Comparison of ENCODE assay signal across 18 cellular contexts in the genomic region with DNA sequence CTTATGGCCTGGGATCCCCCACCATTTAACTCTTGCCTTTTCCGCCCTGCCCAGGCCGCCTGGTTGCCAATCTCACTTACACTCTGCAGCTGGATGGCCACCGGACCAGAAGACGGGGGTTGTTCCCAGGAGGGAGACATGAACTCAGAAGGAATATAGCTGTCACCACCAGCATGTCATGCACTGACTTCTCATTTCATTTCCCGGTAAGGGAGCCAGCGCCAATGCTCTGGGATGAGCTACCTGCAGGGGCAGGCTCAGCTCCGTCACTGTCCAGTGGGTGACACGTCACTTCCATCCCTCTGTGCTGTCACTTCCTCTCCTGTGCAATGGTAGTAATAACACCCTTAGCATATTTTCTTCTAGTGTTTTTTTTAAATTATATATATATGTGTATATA. TPM values are rescaled to one million over a fixed set of nuclear protein-coding genes. Genes with fewer than 3 reads are reported as not detected.
DNase-seq lines count a peak whose midpoint lies in the region; ATAC-seq, FAIRE-seq and TF ChIP-seq lines count a peak whose summit lies in the region.
"Had no signal": no experiment of that assay in that cellular context is flagged by ENCODE, and none has a peak within 500 bp of the region (broad histone marks: within the 10 kb centered on the region; RNA-seq: fewer than 3 reads in every experiment).

No MANE protein-coding gene starts in this region.

- in situ Hi-C loops in HepG2 (cut with HindIII; ENCODE audit: extremely low pct_ligation_motif_present, low pct_unique_long_range_greater_than_20kb), result no loop called here

- H3K27me3 ChIP-seq in HepG2 (ENCODE audit: control insufficient read depth in 1 of 2, insufficient read depth in 2 of 2, low read length in 2 of 2) (no peaks in the 10 kb centered on the region; a peak in 1 of 5 replicates), right lobe of liver (no peaks in the 10 kb centered on the region)
- H3K27me3 ChIP-seq: neutrophil had no signal

- H2AFZ ChIP-seq in HepG2 (ENCODE audit: low read length), result no peak overlapping the region

- no peaks in the 10 kb centered on the region for H4K20me1 ChIP-seq in HepG2 (ENCODE audit: insufficient read depth, low read length)

- TF ChIP-seq RAD21 in HepG2 (CRISPR knock-in tag; IDR thresholded peaks at IDR 0.05), result no peak

- H3K27ac ChIP-seq in HepG2 (ENCODE audit: extremely low read length, insufficient read depth, low read length) (no peak overlapping the region), right lobe of liver (no peak overlapping the region)
- H3K27ac ChIP-seq: neutrophil had no signal

- WGBS in HepG2 (ENCODE audit: low lambda C conversion rate), result 76% methylated on average over 8 of the region's 8 CpGs
- 85% methylated on average over 8 of the region's 8 CpGs for WGBS in right lobe of liver (ENCODE audit: insufficient coverage, low coverage, low lambda C conversion rate, missing lambda C conversion rate)

- CTCF ChIA-PET in HepG2 (lab: Yijun Ruan, JAX; ENCODE audit: low intra/inter-chr PET ratio, low total read pairs), result no interaction called here

- H3K4me3 ChIP-seq in HepG2 (replicated peaks in 1 of 3; ENCODE audit: insufficient read depth in 1 of 3, low read depth in 2 of 3, low read length in 3 of 3) (peak overlapping the region in 1 of 3 experiments; percentile 34; a peak in 2 of 6 replicates), right lobe of liver (no peak overlapping the region), fibroblast of mammary gland (ENCODE audit: control insufficient read depth, low read depth, low read length) (peak overlapping the region; percentile 40)

- no TSS peak for BruUV-seq in HepG2 (replicated peaks; lab: Mats Ljungman, UMichigan)

- POLR2A ChIA-PET in HepG2 (lab: Yijun Ruan, JAX), result no interaction called here

- H3K9me3 ChIP-seq in HepG2 (ENCODE audit: low read length) (no peaks in the 10 kb centered on the region), right lobe of liver (no peaks in the 10 kb centered on the region)
- H3K9me3 ChIP-seq: neutrophil had no signal

- H3K36me3 ChIP-seq in HepG2 (replicated peaks in 1 of 2; ENCODE audit: control insufficient read depth in 1 of 2, insufficient read depth in 2 of 2, low read length in 2 of 2) (no peaks in the 10 kb centered on the region), right lobe of liver (peaks cover 0 to 6% (median 0%) of the 10 kb centered on the region in 4 donors)

- DNase-seq in HepG2 (ENCODE audit: low spot score), result no peak
- no peak for DNase-seq in right lobe of liver
- DNase-seq in SK-N-DZ (ENCODE audit: low spot score), result peak; percentile 61
- DNase-seq in fibroblast of mammary gland (ENCODE audit: low read depth), result peak; percentile 22
- no peak for DNase-seq in activated gamma-delta T cell (lab: John Stamatoyannopoulos, UW)
- DNase-seq: activated effector memory CD4-positive, alpha-beta T cell treated with anti-CD3 and anti-CD28 coated beads, Interleukin-2, amount 50 U/mL, for 16 hours; anterior cingulate cortex; central memory CD4-positive, alpha-beta T cell; effector CD8-positive, alpha-beta T cell; EL; NCI-H2171; NCI-H69; stimulated activated CD4-positive, alpha-beta T cell treated with anti-CD3 and anti-CD28 coated beads, Interleukin-15, amount 100 ng/mL, for 24 hours; T-helper 17 cell had no signal

- no peak for TF ChIP-seq CTCF in HepG2 (CRISPR knock-in tag; IDR thresholded peaks at IDR 0.05)
- no peak for TF ChIP-seq CTCF in right lobe of liver (IDR thresholded peaks at IDR 0.05)
- no peak for TF ChIP-seq CTCF in fibroblast of mammary gland (conservative IDR thresholded peaks at IDR 0.05; ENCODE audit: control insufficient read depth, insufficient read depth, low read depth, low read length)

- peak overlapping the region; percentile 35 for H3K4me2 ChIP-seq in HepG2 (ENCODE audit: low read depth, low read length)

- H3K79me2 ChIP-seq in HepG2 (ENCODE audit: insufficient read depth, low read length), result no peaks in the 10 kb centered on the region

- TF ChIP-seq EP300 in HepG2 (IDR thresholded peaks at IDR 0.05; ENCODE audit: low read depth in 2 of 2, low read length in 2 of 2), result no peak
- no peak for TF ChIP-seq EP300 in HepG2 (CRISPR knock-in tag; IDR thresholded peaks at IDR 0.05; ENCODE audit: borderline replicate concordance)

- intact Hi-C loops in HepG2 (cut with micrococcal nuclease; ENCODE audit: unreplicated experiment) (no loop called here), right lobe of liver (cut with DNase I) (no loop called here)

- H3K9ac ChIP-seq in HepG2 (ENCODE audit: insufficient read depth, low read depth, low read length), result no peak overlapping the region

- FAIRE-seq in HepG2 (lab: Jason Lieb, UNC), result no peak
- FAIRE-seq: GM18507 had no signal

- no peaks in the 10 kb centered on the region for H3K4me1 ChIP-seq in HepG2 (ENCODE audit: insufficient read depth, low read length)
- H3K4me1 ChIP-seq in right lobe of liver, result no peaks in the 10 kb centered on the region

- no peak for TF ChIP-seq POLR2A in HepG2 (IDR thresholded peaks at IDR 0.05; ENCODE audit: insufficient read depth in 1 of 2, low read depth in 2 of 2, low read length in 2 of 2)
- no peak for TF ChIP-seq POLR2A in right lobe of liver (IDR thresholded peaks at IDR 0.05)

- ATAC-seq in HepG2 (peak; percentile 67), right lobe of liver (no peak), HG02759 (IDR thresholded peaks at IDR 0.05; ENCODE audit: unreplicated experiment) (no peak), GM19328 (IDR thresholded peaks at IDR 0.05; ENCODE audit: unreplicated experiment) (no peak)
- ATAC-seq: T-helper 17 cell had no signal

RNA-seq across cellular contexts. Expression of a gene that starts 26.7 kb away (rescaled TPM):
- total RNA-seq in HepG2 (2016; rRNA removed; fragmentation: Illumina TruSeq; extraction: Trizol), result 0.51 and 0.86 TPM in 2 replicates
- not detected in 2 replicates for total RNA-seq in HepG2 (2016; cell fraction: cytosol; rRNA removed; fragmentation: Illumina TruSeq; extraction: Trizol; ENCODE audit: low read depth)
- 0.64 and 0.87 TPM in 2 replicates for total RNA-seq in HepG2 (2016; cell fraction: insoluble cytoplasmic fraction; rRNA removed; fragmentation: Illumina TruSeq; extraction: Trizol)
- total RNA-seq in HepG2 (2016; cell fraction: membrane; rRNA removed; fragmentation: Illumina TruSeq; extraction: Trizol), result 0.07 and 0.37 TPM in 2 replicates
- total RNA-seq in HepG2 (2016; cell fraction: nucleus; rRNA removed; fragmentation: Illumina TruSeq; extraction: Trizol), result 0.25 and 0.41 TPM in 2 replicates
- polyA plus RNA-seq in HepG2 (2011; rRNA removed), result 1.2 TPM in 2 replicates
- 0.68 and 0.87 TPM in 2 replicates for polyA plus RNA-seq in HepG2 (2011; cell fraction: cytosol; rRNA removed)
- polyA plus RNA-seq in HepG2 (2011; cell fraction: nucleus; rRNA removed), result 2.5 and 3.3 TPM in 2 replicates
- 1.2 and 4.8 TPM in 2 replicates for polyA plus RNA-seq in HepG2 (2012)
- polyA plus RNA-seq in HepG2 (2016; cell fraction: cytosol; fragmentation: Illumina TruSeq; extraction: Trizol; ENCODE audit: low read depth), result not detected in 2 replicates
- polyA plus RNA-seq in HepG2 (2016; cell fraction: insoluble cytoplasmic fraction; fragmentation: Illumina TruSeq; extraction: Trizol; ENCODE audit: low read depth), result 0.24 and 0.47 TPM in 2 replicates
- polyA plus RNA-seq in HepG2 (2016; cell fraction: membrane; fragmentation: Illumina TruSeq; extraction: Trizol; ENCODE audit: low read depth), result 0.11 and 0.35 TPM in 2 replicates
- polyA plus RNA-seq in HepG2 (2016; cell fraction: nucleus; fragmentation: Illumina TruSeq; extraction: Trizol; ENCODE audit: insufficient read depth, low read depth), result 0.37 and 0.96 TPM in 2 replicates
- 0.16 and 1.6 TPM in 2 replicates for polyA minus RNA-seq in HepG2 (2011; rRNA and poly(A)+ RNA removed; ENCODE audit: low replicate concordance)
- polyA minus RNA-seq in HepG2 (2011; cell fraction: cytosol; rRNA and poly(A)+ RNA removed), result 0.40 and 1.1 TPM in 2 replicates
- polyA minus RNA-seq in HepG2 (2011; cell fraction: nucleus; rRNA and poly(A)+ RNA removed), result 1.4 and 3.9 TPM in 2 replicates
- 10 to 100 TPM in 4 of 6 experiments, 1 to 10 TPM in 2; 7.3 to 12.4 (median 10.2) TPM for total RNA-seq in right lobe of liver
- not detected in 2 replicates for polyA plus RNA-seq in SK-N-DZ (2014; cell fraction: cytosol; rRNA removed)
- 0.14 TPM in 1 of 2 replicates, not detected in the other for polyA plus RNA-seq in SK-N-DZ (2014; cell fraction: nucleus; rRNA removed)

RNA-seq across cellular contexts. Expression of a gene that starts 27.1 kb away (rescaled TPM):
- total RNA-seq in HepG2 (2016; rRNA removed; fragmentation: Illumina TruSeq; extraction: Trizol), result 26.6 and 34.4 TPM in 2 replicates
- 6.1 and 6.9 TPM in 2 replicates for total RNA-seq in HepG2 (2016; cell fraction: cytosol; rRNA removed; fragmentation: Illumina TruSeq; extraction: Trizol; ENCODE audit: low read depth)
- 23.0 and 34.5 TPM in 2 replicates for total RNA-seq in HepG2 (2016; cell fraction: insoluble cytoplasmic fraction; rRNA removed; fragmentation: Illumina TruSeq; extraction: Trizol)
- 19.9 and 22.9 TPM in 2 replicates for total RNA-seq in HepG2 (2016; cell fraction: membrane; rRNA removed; fragmentation: Illumina TruSeq; extraction: Trizol)
- 17.6 and 18.7 TPM in 2 replicates for total RNA-seq in HepG2 (2016; cell fraction: nucleus; rRNA removed; fragmentation: Illumina TruSeq; extraction: Trizol)
- polyA plus RNA-seq in HepG2 (2011; rRNA removed), result 26.7 and 40.0 TPM in 2 replicates
- 22.2 and 36.8 TPM in 2 replicates for polyA plus RNA-seq in HepG2 (2011; cell fraction: cytosol; rRNA removed)
- polyA plus RNA-seq in HepG2 (2011; cell fraction: nucleus; rRNA removed), result 67.1 and 79.3 TPM in 2 replicates
- polyA plus RNA-seq in HepG2 (2012), result 22.9 and 30.0 TPM in 2 replicates
- 6.4 and 7.1 TPM in 2 replicates for polyA plus RNA-seq in HepG2 (2016; cell fraction: cytosol; fragmentation: Illumina TruSeq; extraction: Trizol; ENCODE audit: low read depth)
- polyA plus RNA-seq in HepG2 (2016; cell fraction: insoluble cytoplasmic fraction; fragmentation: Illumina TruSeq; extraction: Trizol; ENCODE audit: low read depth), result 32.0 and 39.1 TPM in 2 replicates
- 19.7 and 20.2 TPM in 2 replicates for polyA plus RNA-seq in HepG2 (2016; cell fraction: membrane; fragmentation: Illumina TruSeq; extraction: Trizol; ENCODE audit: low read depth)
- polyA plus RNA-seq in HepG2 (2016; cell fraction: nucleus; fragmentation: Illumina TruSeq; extraction: Trizol; ENCODE audit: insufficient read depth, low read depth), result 50.4 and 51.1 TPM in 2 replicates
- polyA minus RNA-seq in HepG2 (2011; rRNA and poly(A)+ RNA removed; ENCODE audit: low replicate concordance), result 11.8 and 40.3 TPM in 2 replicates
- polyA minus RNA-seq in HepG2 (2011; cell fraction: cytosol; rRNA and poly(A)+ RNA removed), result 18.5 and 21.5 TPM in 2 replicates
- 7.8 and 8.2 TPM in 2 replicates for polyA minus RNA-seq in HepG2 (2011; cell fraction: nucleus; rRNA and poly(A)+ RNA removed)
- 10 to 100 TPM; 14.7 to 21.2 (median 18.8) TPM for total RNA-seq in right lobe of liver
- 70.5 and 90.0 TPM in 2 replicates for polyA plus RNA-seq in SK-N-DZ (2014; cell fraction: cytosol; rRNA removed)
- polyA plus RNA-seq in SK-N-DZ (2014; cell fraction: nucleus; rRNA removed), result 52.0 and 65.3 TPM in 2 replicates

RNA-seq across cellular contexts. Expression of a gene that starts 35.4 kb away (rescaled TPM):
- total RNA-seq in HepG2 (2016; rRNA removed; fragmentation: Illumina TruSeq; extraction: Trizol) (8.8 and 10.2 TPM in 2 replicates), right lobe of liver (1 to 10 TPM; 5.3 to 9.7 (median 6.4) TPM)
- 2.7 and 2.8 TPM in 2 replicates for total RNA-seq in HepG2 (2016; cell fraction: cytosol; rRNA removed; fragmentation: Illumina TruSeq; extraction: Trizol; ENCODE audit: low read depth)
- total RNA-seq in HepG2 (2016; cell fraction: insoluble cytoplasmic fraction; rRNA removed; fragmentation: Illumina TruSeq; extraction: Trizol), result 10.3 and 10.8 TPM in 2 replicates
- 8.9 and 9.2 TPM in 2 replicates for total RNA-seq in HepG2 (2016; cell fraction: membrane; rRNA removed; fragmentation: Illumina TruSeq; extraction: Trizol)
- total RNA-seq in HepG2 (2016; cell fraction: nucleus; rRNA removed; fragmentation: Illumina TruSeq; extraction: Trizol), result 7.3 and 9.1 TPM in 2 replicates
- 7.0 and 7.2 TPM in 2 replicates for polyA plus RNA-seq in HepG2 (2011; rRNA removed)
- polyA plus RNA-seq in HepG2 (2011; cell fraction: cytosol; rRNA removed), result 5.7 and 6.4 TPM in 2 replicates
- 9.4 and 11.1 TPM in 2 replicates for polyA plus RNA-seq in HepG2 (2011; cell fraction: nucleus; rRNA removed)
- polyA plus RNA-seq in HepG2 (2012), result 2.3 and 3.6 TPM in 2 replicates
- 1.7 and 1.9 TPM in 2 replicates for polyA plus RNA-seq in HepG2 (2016; cell fraction: cytosol; fragmentation: Illumina TruSeq; extraction: Trizol; ENCODE audit: low read depth)
- polyA plus RNA-seq in HepG2 (2016; cell fraction: insoluble cytoplasmic fraction; fragmentation: Illumina TruSeq; extraction: Trizol; ENCODE audit: low read depth), result 9.4 and 9.8 TPM in 2 replicates
- 5.7 and 5.8 TPM in 2 replicates for polyA plus RNA-seq in HepG2 (2016; cell fraction: membrane; fragmentation: Illumina TruSeq; extraction: Trizol; ENCODE audit: low read depth)
- polyA plus RNA-seq in HepG2 (2016; cell fraction: nucleus; fragmentation: Illumina TruSeq; extraction: Trizol; ENCODE audit: insufficient read depth, low read depth), result 12.4 and 13.5 TPM in 2 replicates
- polyA minus RNA-seq in HepG2 (2011; rRNA and poly(A)+ RNA removed; ENCODE audit: low replicate concordance), result 12.9 and 13.6 TPM in 2 replicates
- 5.2 and 6.2 TPM in 2 replicates for polyA minus RNA-seq in HepG2 (2011; cell fraction: cytosol; rRNA and poly(A)+ RNA removed)
- polyA minus RNA-seq in HepG2 (2011; cell fraction: nucleus; rRNA and poly(A)+ RNA removed), result 12.5 and 16.8 TPM in 2 replicates
- polyA plus RNA-seq in SK-N-DZ (2014; cell fraction: cytosol; rRNA removed), result 16.9 and 17.1 TPM in 2 replicates
- polyA plus RNA-seq in SK-N-DZ (2014; cell fraction: nucleus; rRNA removed), result 8.8 and 9.3 TPM in 2 replicates

RNA-seq across cellular contexts. Expression of a gene that starts 53.6 kb away (rescaled TPM):
- total RNA-seq in HepG2 (2016; rRNA removed; fragmentation: Illumina TruSeq; extraction: Trizol), result 20.7 and 56.3 TPM in 2 replicates
- 5.7 and 7.2 TPM in 2 replicates for total RNA-seq in HepG2 (2016; cell fraction: cytosol; rRNA removed; fragmentation: Illumina TruSeq; extraction: Trizol; ENCODE audit: low read depth)
- total RNA-seq in HepG2 (2016; cell fraction: insoluble cytoplasmic fraction; rRNA removed; fragmentation: Illumina TruSeq; extraction: Trizol), result 20.6 and 53.3 TPM in 2 replicates
- total RNA-seq in HepG2 (2016; cell fraction: membrane; rRNA removed; fragmentation: Illumina TruSeq; extraction: Trizol), result 32.0 TPM in 2 replicates
- total RNA-seq in HepG2 (2016; cell fraction: nucleus; rRNA removed; fragmentation: Illumina TruSeq; extraction: Trizol), result 20.1 and 22.8 TPM in 2 replicates
- polyA plus RNA-seq in HepG2 (2011; rRNA removed), result 127 and 128 TPM in 2 replicates
- polyA plus RNA-seq in HepG2 (2011; cell fraction: cytosol; rRNA removed), result 115 and 145 TPM in 2 replicates
- 36.6 and 44.5 TPM in 2 replicates for polyA plus RNA-seq in HepG2 (2011; cell fraction: nucleus; rRNA removed)
- polyA plus RNA-seq in HepG2 (2012), result 130 and 170 TPM in 2 replicates
- 14.0 and 14.5 TPM in 2 replicates for polyA plus RNA-seq in HepG2 (2016; cell fraction: cytosol; fragmentation: Illumina TruSeq; extraction: Trizol; ENCODE audit: low read depth)
- polyA plus RNA-seq in HepG2 (2016; cell fraction: insoluble cytoplasmic fraction; fragmentation: Illumina TruSeq; extraction: Trizol; ENCODE audit: low read depth), result 225 and 237 TPM in 2 replicates
- polyA plus RNA-seq in HepG2 (2016; cell fraction: membrane; fragmentation: Illumina TruSeq; extraction: Trizol; ENCODE audit: low read depth), result 54.8 and 58.5 TPM in 2 replicates
- 101 TPM in 2 replicates for polyA plus RNA-seq in HepG2 (2016; cell fraction: nucleus; fragmentation: Illumina TruSeq; extraction: Trizol; ENCODE audit: insufficient read depth, low read depth)
- 28.5 and 84.7 TPM in 2 replicates for polyA minus RNA-seq in HepG2 (2011; rRNA and poly(A)+ RNA removed; ENCODE audit: low replicate concordance)
- 65.0 and 74.5 TPM in 2 replicates for polyA minus RNA-seq in HepG2 (2011; cell fraction: cytosol; rRNA and poly(A)+ RNA removed)
- 38.4 and 44.4 TPM in 2 replicates for polyA minus RNA-seq in HepG2 (2011; cell fraction: nucleus; rRNA and poly(A)+ RNA removed)
- total RNA-seq in right lobe of liver, result 100 to 1,000 TPM; 157 to 228 (median 205) TPM
- 4.0 and 5.0 TPM in 2 replicates for polyA plus RNA-seq in SK-N-DZ (2014; cell fraction: cytosol; rRNA removed)
- 1.1 and 8.8 TPM in 2 replicates for polyA plus RNA-seq in SK-N-DZ (2014; cell fraction: nucleus; rRNA removed)

RNA-seq across cellular contexts. Expression of a gene that starts 58.9 kb away (rescaled TPM):
- total RNA-seq in HepG2 (2016; rRNA removed; fragmentation: Illumina TruSeq; extraction: Trizol) (7.3 and 9.1 TPM in 2 replicates), right lobe of liver (1 to 10 TPM; 3.2 to 6.5 (median 4.8) TPM)
- 2.8 and 3.1 TPM in 2 replicates for total RNA-seq in HepG2 (2016; cell fraction: cytosol; rRNA removed; fragmentation: Illumina TruSeq; extraction: Trizol; ENCODE audit: low read depth)
- total RNA-seq in HepG2 (2016; cell fraction: insoluble cytoplasmic fraction; rRNA removed; fragmentation: Illumina TruSeq; extraction: Trizol), result 5.9 and 8.3 TPM in 2 replicates
- total RNA-seq in HepG2 (2016; cell fraction: membrane; rRNA removed; fragmentation: Illumina TruSeq; extraction: Trizol), result 6.4 and 7.9 TPM in 2 replicates
- 7.4 and 7.9 TPM in 2 replicates for total RNA-seq in HepG2 (2016; cell fraction: nucleus; rRNA removed; fragmentation: Illumina TruSeq; extraction: Trizol)
- polyA plus RNA-seq in HepG2 (2011; rRNA removed), result 4.1 and 4.8 TPM in 2 replicates
- 4.1 and 4.5 TPM in 2 replicates for polyA plus RNA-seq in HepG2 (2011; cell fraction: cytosol; rRNA removed)
- polyA plus RNA-seq in HepG2 (2011; cell fraction: nucleus; rRNA removed), result 11.6 and 12.2 TPM in 2 replicates
- polyA plus RNA-seq in HepG2 (2012), result 3.6 and 4.9 TPM in 2 replicates
- 1.7 and 2.0 TPM in 2 replicates for polyA plus RNA-seq in HepG2 (2016; cell fraction: cytosol; fragmentation: Illumina TruSeq; extraction: Trizol; ENCODE audit: low read depth)
- polyA plus RNA-seq in HepG2 (2016; cell fraction: insoluble cytoplasmic fraction; fragmentation: Illumina TruSeq; extraction: Trizol; ENCODE audit: low read depth), result 6.8 and 7.3 TPM in 2 replicates
- 4.0 TPM in 2 replicates for polyA plus RNA-seq in HepG2 (2016; cell fraction: membrane; fragmentation: Illumina TruSeq; extraction: Trizol; ENCODE audit: low read depth)
- 18.1 and 18.6 TPM in 2 replicates for polyA plus RNA-seq in HepG2 (2016; cell fraction: nucleus; fragmentation: Illumina TruSeq; extraction: Trizol; ENCODE audit: insufficient read depth, low read depth)
- 4.3 and 10.8 TPM in 2 replicates for polyA minus RNA-seq in HepG2 (2011; rRNA and poly(A)+ RNA removed; ENCODE audit: low replicate concordance)
- 6.1 and 6.6 TPM in 2 replicates for polyA minus RNA-seq in HepG2 (2011; cell fraction: cytosol; rRNA and poly(A)+ RNA removed)
- 7.7 and 8.7 TPM in 2 replicates for polyA minus RNA-seq in HepG2 (2011; cell fraction: nucleus; rRNA and poly(A)+ RNA removed)
- 18.1 and 19.4 TPM in 2 replicates for polyA plus RNA-seq in SK-N-DZ (2014; cell fraction: cytosol; rRNA removed)
- polyA plus RNA-seq in SK-N-DZ (2014; cell fraction: nucleus; rRNA removed), result 13.6 and 21.7 TPM in 2 replicates

Comparison
In these comparisons a context has a peak if more than half of its experiments do, and no peak if none do; other contexts are left out.
1. DNase-seq: peak in SK-N-DZ (single experiment) and fibroblast of mammary gland (single experiment); none in HepG2 (single experiment), right lobe of liver (0 of 3) and activated gamma-delta T cell (single experiment).